ENCODE assay signal across 8 cellular contexts in genomic region chr19:14383898-14384669, GRCh38. TPM values are rescaled to one million over a fixed set of nuclear protein-coding genes. Genes with fewer than 3 reads are reported as not detected.
A peak's percentile ranks its signal among the peaks of the same experiment; 100 is the strongest.
DNase-seq lines count a peak whose midpoint lies in the region; ATAC-seq and TF ChIP-seq lines count a peak whose summit lies in the region.

No MANE protein-coding gene starts in this region.

- H3K4me3 ChIP-seq in fibroblast of mammary gland (ENCODE audit: control insufficient read depth, low read depth, low read length): peak overlapping the region; percentile 45
- H3K4me3 ChIP-seq in lower leg skin (ENCODE audit: low read depth, poor library complexity, severe bottlenecking): no peak overlapping the region

- 38 to 51% methylated on average over 12 to 13 of the region's 13 CpGs for WGBS in lower leg skin, 2 donors

- intact Hi-C loops in sciatic nerve (cut with DNase I): no loop called here
- intact Hi-C loops in posterior vena cava (cut with DNase I): no loop called here
- intact Hi-C loops in lower leg skin (cut with DNase I; ENCODE audit: low total_unique reads): no loop called here

- POLR2A ChIA-PET in activated CD8-positive, alpha-beta T cell treated with anti-CD3 and anti-CD28 coated beads, Interleukin-2, amount 10 ng/mL, durations not matched to agents 7 days and 5 days (lab: Charles Lee): interaction anchor here (0.6 to 7.6 kb wide), 7 partner anchors 9 to 126 kb away, joined by 3 to 415 read pairs (median 15); partner anchors contain the start of gene DDX39A

- CTCF ChIA-PET in activated CD8-positive, alpha-beta T cell treated with anti-CD3 and anti-CD28 coated beads, Interleukin-2, amount 10 ng/mL, durations not matched to agents 7 days and 5 days (lab: Charles Lee): interaction anchor here (0.6 to 7.4 kb wide), 8 partner anchors 14 to 247 kb away, joined by 3 to 135 read pairs (median 15); partner anchors contain the start of gene ASF1B

- H3K4me1 Mint-ChIP-seq in activated CD8-positive, alpha-beta T cell treated with anti-CD3 and anti-CD28 coated beads, Interleukin-2, amount 10 ng/mL, durations not matched to agents 7 days and 5 days (ENCODE audit: low read depth): peaks cover 44% of the 10 kb centered on the region

- in situ Hi-C loops in KBM-7 (cut with MboI; ENCODE audit: low pct_unique_long_range_greater_than_20kb, low sequenced_read_pairs): no loop called here

- TF ChIP-seq POLR2A in lower leg skin (IDR thresholded peaks at IDR 0.05): no peak

- peak overlapping the region; percentile 86 for H3K4me3 Mint-ChIP-seq in activated CD8-positive, alpha-beta T cell treated with anti-CD3 and anti-CD28 coated beads, Interleukin-2, amount 10 ng/mL, durations not matched to agents 7 days and 5 days

- H3K27ac Mint-ChIP-seq in activated CD8-positive, alpha-beta T cell treated with anti-CD3 and anti-CD28 coated beads, Interleukin-2, amount 10 ng/mL, durations not matched to agents 7 days and 5 days: peak overlapping the region; percentile 89

- no peaks in the 10 kb centered on the region for H3K9me3 Mint-ChIP-seq in activated CD8-positive, alpha-beta T cell treated with anti-CD3 and anti-CD28 coated beads, Interleukin-2, amount 10 ng/mL, durations not matched to agents 7 days and 5 days (ENCODE audit: insufficient read depth)

- no peaks in the 10 kb centered on the region for H3K27me3 Mint-ChIP-seq in activated CD8-positive, alpha-beta T cell treated with anti-CD3 and anti-CD28 coated beads, Interleukin-2, amount 10 ng/mL, durations not matched to agents 7 days and 5 days (ENCODE audit: low read depth)

- DNase-seq in GM04504 (ENCODE audit: low read depth) (peak; percentile 26), KBM-7 (peak; percentile 64), fibroblast of mammary gland (ENCODE audit: low read depth) (peak; percentile 57), sciatic nerve (ENCODE audit: low spot score) (no peak), posterior vena cava (ENCODE audit: low spot score) (no peak), NCI-H2107 (lab: John Stamatoyannopoulos, UW) (no peak), lower leg skin (ENCODE audit: low spot score in 2 of 2) (no peak)
- peak; percentile 70 for DNase-seq in activated CD8-positive, alpha-beta T cell treated with anti-CD3 and anti-CD28 coated beads, Interleukin-2, amount 10 ng/mL, durations not matched to agents 7 days and 5 days

- TF ChIP-seq CTCF in fibroblast of mammary gland (conservative IDR thresholded peaks at IDR 0.05; ENCODE audit: control insufficient read depth, insufficient read depth, low read depth, low read length): no peak
- TF ChIP-seq CTCF in lower leg skin (IDR thresholded peaks at IDR 0.05): no peak

- peaks cover 54% of the 10 kb centered on the region for H3K36me3 Mint-ChIP-seq in activated CD8-positive, alpha-beta T cell treated with anti-CD3 and anti-CD28 coated beads, Interleukin-2, amount 10 ng/mL, durations not matched to agents 7 days and 5 days (ENCODE audit: low read depth)

- ATAC-seq in activated CD8-positive, alpha-beta T cell treated with anti-CD3 and anti-CD28 coated beads, Interleukin-2, amount 10 ng/mL, durations not matched to agents 7 days and 5 days: peak; percentile 10
- peak; percentile 53 for ATAC-seq in sciatic nerve

RNA-seq across cellular contexts. Expression of gene ADGRE5, which starts 2.8 kb away (rescaled TPM):
- 100 to 1,000 TPM; 290 to 302 TPM for total RNA-seq in activated CD8-positive, alpha-beta T cell treated with anti-CD3 and anti-CD28 coated beads, Interleukin-2, amount 10 ng/mL, durations not matched to agents 7 days and 5 days
- total RNA-seq in sciatic nerve: 38.7 TPM
- 100 to 1,000 TPM; 195 to 306 TPM for total RNA-seq in posterior vena cava
- total RNA-seq in lower leg skin: 10 to 100 TPM in 3 of 4 donors, 1 to 10 TPM in 1; 8.0 to 18.6 (median 15.6) TPM

RNA-seq across cellular contexts. Expression of gene DDX39A, which starts 35.1 kb away (rescaled TPM):
- 100 to 1,000 TPM; 309 to 313 TPM for total RNA-seq in activated CD8-positive, alpha-beta T cell treated with anti-CD3 and anti-CD28 coated beads, Interleukin-2, amount 10 ng/mL, durations not matched to agents 7 days and 5 days
- total RNA-seq in sciatic nerve: 44.2 TPM
- 10 to 100 TPM; 37.4 to 38.7 TPM for total RNA-seq in posterior vena cava
- 100 to 1,000 TPM in 1 of 4 donors, 10 to 100 TPM in 3; 65.7 to 128 (median 76.4) TPM for total RNA-seq in lower leg skin

RNA-seq across cellular contexts. Expression of gene PKN1, which starts 49.0 kb away (rescaled TPM):
- total RNA-seq in activated CD8-positive, alpha-beta T cell treated with anti-CD3 and anti-CD28 coated beads, Interleukin-2, amount 10 ng/mL, durations not matched to agents 7 days and 5 days: 100 to 1,000 TPM; 244 to 263 TPM
- total RNA-seq in sciatic nerve: 116 TPM
- total RNA-seq in posterior vena cava: 100 to 1,000 TPM; 135 to 173 TPM
- 10 to 100 TPM; 13.2 to 30.9 (median 16.4) TPM for total RNA-seq in lower leg skin

Comparison
In these comparisons a context has a peak if more than half of its experiments do, and no peak if none do; other contexts are left out.
1. DNase-seq: peak in GM04504 (single experiment), KBM-7 (single experiment), activated CD8-positive, alpha-beta T cell treated with anti-CD3 and anti-CD28 coated beads, Interleukin-2, amount 10 ng/mL, durations not matched to agents 7 days and 5 days (single experiment) and fibroblast of mammary gland (single experiment); none in sciatic nerve (single experiment), posterior vena cava (single experiment), NCI-H2107 (single experiment) and lower leg skin (0 of 2).